13 cellular contexts compared by ENCODE assay signal in genomic region chr22:46635756-46636155, GRCh38. TPM values are rescaled to one million over a fixed set of nuclear protein-coding genes. Genes with fewer than 3 reads are reported as not detected.
DNase-seq lines count a peak whose midpoint lies in the region; TF ChIP-seq lines count a peak whose summit lies in the region.
"Had no signal": no experiment of that assay in that cellular context is flagged by ENCODE, and none has a peak within 500 bp of the region (broad histone marks: within the 10 kb centered on the region; RNA-seq: fewer than 3 reads in every experiment).

No MANE protein-coding gene starts in this region.

- WGBS in GM23248 (ENCODE audit: low coverage in 1 of 2, low lambda C conversion rate in 2 of 2, missing lambda C conversion rate in 2 of 2), 2 experiments, result 75 to 80% methylated on average over 10 to 11 of the region's 11 CpGs
- 69 to 90% (median 77%) methylated on average over 2 to 11 of the region's 11 CpGs for WGBS in adrenal gland, 4 donors

- H3F3A ChIP-seq in GM23248 (ENCODE audit: insufficient read depth), result no peaks in the 10 kb centered on the region

- H3K4me2 ChIP-seq in BLaER1 (peak overlapping the region; percentile 73; the same call in 1 of the 2 replicates), GM23248 (ENCODE audit: unreplicated experiment) (no peak overlapping the region)

- H2AFZ ChIP-seq in GM23248, result no peak overlapping the region

- no peak overlapping the region for H3K4me3 ChIP-seq in BLaER1
- H3K4me3 ChIP-seq in GM12875 (ENCODE audit: low read depth, low read length), result no peak overlapping the region
- no peak overlapping the region for H3K4me3 ChIP-seq in epithelial cell of proximal tubule (ENCODE audit: low read depth, low read length)
- H3K4me3 ChIP-seq in GM23248, result no peak overlapping the region
- H3K4me3 ChIP-seq in adrenal gland, result no peak overlapping the region

- H3K9me3 Mint-ChIP-seq in nephron progenitor cell, result no peaks in the 10 kb centered on the region
- no peaks in the 10 kb centered on the region for H3K9me3 Mint-ChIP-seq in T-helper 2 cell treated with Interferon-gamma antibody and Interleukin-4, amounts not matched to agents 5 μg/mL and 100 μg/mL, for 36 hours

- intact Hi-C loops in adrenal gland (cut with DNase I), result no loop called here

- H3K9me2 ChIP-seq in GM23248 (ENCODE audit: insufficient read depth), result no peaks in the 10 kb centered on the region

- peaks cover 82% of the 10 kb centered on the region for H4K20me1 ChIP-seq in BLaER1
- H4K20me1 ChIP-seq in GM23248 (ENCODE audit: insufficient read depth), result no peaks in the 10 kb centered on the region

- peaks cover 3% of the 10 kb centered on the region for H3K27me3 Mint-ChIP-seq in nephron progenitor cell (ENCODE audit: low read depth, poor library complexity)
- no peaks in the 10 kb centered on the region for H3K27me3 Mint-ChIP-seq in T-helper 2 cell treated with Interferon-gamma antibody and Interleukin-4, amounts not matched to agents 5 μg/mL and 100 μg/mL, for 36 hours (ENCODE audit: low read depth)

- H3K36me3 Mint-ChIP-seq in nephron progenitor cell (ENCODE audit: low read depth), result no peaks in the 10 kb centered on the region
- H3K36me3 Mint-ChIP-seq in T-helper 2 cell treated with Interferon-gamma antibody and Interleukin-4, amounts not matched to agents 5 μg/mL and 100 μg/mL, for 36 hours (ENCODE audit: low read depth), result peaks cover 3% of the 10 kb centered on the region

- H3K4me3 Mint-ChIP-seq in nephron progenitor cell, result no peak overlapping the region
- H3K4me3 Mint-ChIP-seq in T-helper 2 cell treated with Interferon-gamma antibody and Interleukin-4, amounts not matched to agents 5 μg/mL and 100 μg/mL, for 36 hours, result no peak overlapping the region

- H3K27me3 ChIP-seq in BLaER1, result no peaks in the 10 kb centered on the region
- H3K27me3 ChIP-seq in GM23248 (replicated peaks; ENCODE audit: insufficient read depth), result no peaks in the 10 kb centered on the region
- no peaks in the 10 kb centered on the region for H3K27me3 ChIP-seq in adrenal gland

- no peaks in the 10 kb centered on the region for H3K9me3 ChIP-seq in BLaER1
- H3K9me3 ChIP-seq in GM23248 (ENCODE audit: low read depth), result no peaks in the 10 kb centered on the region
- no peaks in the 10 kb centered on the region for H3K9me3 ChIP-seq in adrenal gland (replicated peaks in 1 of 3)

- no peak for TF ChIP-seq POLR2A in adrenal gland (IDR thresholded peaks at IDR 0.05)

- in situ Hi-C loops in GM23248 (cut with MboI), result no loop called here

- TF ChIP-seq CTCF in GM12875 (IDR thresholded peaks at IDR 0.05; ENCODE audit: borderline replicate concordance, insufficient read depth, low read depth, low read length) (0 out of 2 replicates have a peak, but pooled peaks have one; percentile 21), epithelial cell of proximal tubule (conservative IDR thresholded peaks at IDR 0.05; ENCODE audit: low read depth, low read length) (peak; percentile 25), nephron progenitor cell (IDR thresholded peaks at IDR 0.05) (no peak), adrenal gland (IDR thresholded peaks at IDR 0.05) (no peak)

- DNase-seq in epithelial cell of proximal tubule (ENCODE audit: low read depth) (no peak), nephron progenitor cell (peak; percentile 35), glomerular visceral epithelial cell (ENCODE audit: extremely low spot score) (no peak), GM23248 (no peak), adrenal gland (no peak)
- no peak for DNase-seq in T-helper 2 cell treated with Interferon-gamma antibody and Interleukin-4, amounts not matched to agents 5 μg/mL and 100 μg/mL, for 36 hours (ENCODE audit: low spot score)
- DNase-seq: activated CD4-positive, alpha-beta T cell treated with anti-CD3 and anti-CD28 coated beads, Interleukin-2, amount 50 U/mL, for 48 hours; AML-193; hippocampal formation; NCI-H2081; NCI-H526 treated with DMSO at 0.1 percent for 48 hours had no signal

- H3K79me2 ChIP-seq in GM23248 (ENCODE audit: insufficient read depth), result no peaks in the 10 kb centered on the region

- no peak overlapping the region for H3K27ac Mint-ChIP-seq in nephron progenitor cell
- no peak overlapping the region for H3K27ac Mint-ChIP-seq in T-helper 2 cell treated with Interferon-gamma antibody and Interleukin-4, amounts not matched to agents 5 μg/mL and 100 μg/mL, for 36 hours

- H3K4me1 ChIP-seq in BLaER1 (peaks cover 89% of the 10 kb centered on the region), GM23248 (ENCODE audit: insufficient read depth) (no peaks in the 10 kb centered on the region), adrenal gland (replicated peaks in 1 of 2) (peaks cover 7 to 21% of the 10 kb centered on the region in 2 donors)

- H3K27ac ChIP-seq in BLaER1, result 0 out of 2 replicates have a peak overlapping the region, but pooled peaks have one; percentile 28
- no peak overlapping the region for H3K27ac ChIP-seq in GM23248
- peak overlapping the region in 2 of 5 donors; percentile 21 to 58 for H3K27ac ChIP-seq in adrenal gland

- H3K9ac ChIP-seq in BLaER1 (no peak overlapping the region), GM23248 (no peak overlapping the region)

- H3K36me3 ChIP-seq in BLaER1 (peaks cover 66% of the 10 kb centered on the region), GM23248 (ENCODE audit: low read depth) (no peaks in the 10 kb centered on the region), adrenal gland (replicated peaks in 1 of 2) (no peaks in the 10 kb centered on the region)

- peaks cover 46% of the 10 kb centered on the region for H3K4me1 Mint-ChIP-seq in nephron progenitor cell
- peaks cover 4% of the 10 kb centered on the region for H3K4me1 Mint-ChIP-seq in T-helper 2 cell treated with Interferon-gamma antibody and Interleukin-4, amounts not matched to agents 5 μg/mL and 100 μg/mL, for 36 hours (ENCODE audit: low read depth)

RNA-seq across cellular contexts. Expression of gene GRAMD4, which starts 15.6 kb away (rescaled TPM):
- total RNA-seq in epithelial cell of proximal tubule, result 30.2 and 36.8 TPM in 2 replicates
- total RNA-seq in GM23248 (2014; rRNA removed; shearing (Covaris generic)), result 10.6 TPM in 2 replicates
- polyA plus RNA-seq in GM23248 (2016; fragmentation: Nextera tagmentation; extraction: Ambion mirVana), result 2.6 and 2.9 TPM in 2 replicates
- 100 to 1,000 TPM in 3 of 8 donors, 10 to 100 TPM in 5; 38.8 to 241 (median 80.6) TPM for total RNA-seq in adrenal gland
- 10 to 100 TPM; 18.4 to 93.7 (median 39.0) TPM for polyA plus RNA-seq in adrenal gland

Comparison
In these comparisons a context has a peak if more than half of its experiments do, and no peak if none do; other contexts are left out.
1. CTCF ChIP-seq: peak in GM12875 (single experiment) and epithelial cell of proximal tubule (single experiment); none in nephron progenitor cell (single experiment) and adrenal gland (0 of 6).